Comparison of ENCODE assay signal across 1 cellular context in the genomic region with DNA sequence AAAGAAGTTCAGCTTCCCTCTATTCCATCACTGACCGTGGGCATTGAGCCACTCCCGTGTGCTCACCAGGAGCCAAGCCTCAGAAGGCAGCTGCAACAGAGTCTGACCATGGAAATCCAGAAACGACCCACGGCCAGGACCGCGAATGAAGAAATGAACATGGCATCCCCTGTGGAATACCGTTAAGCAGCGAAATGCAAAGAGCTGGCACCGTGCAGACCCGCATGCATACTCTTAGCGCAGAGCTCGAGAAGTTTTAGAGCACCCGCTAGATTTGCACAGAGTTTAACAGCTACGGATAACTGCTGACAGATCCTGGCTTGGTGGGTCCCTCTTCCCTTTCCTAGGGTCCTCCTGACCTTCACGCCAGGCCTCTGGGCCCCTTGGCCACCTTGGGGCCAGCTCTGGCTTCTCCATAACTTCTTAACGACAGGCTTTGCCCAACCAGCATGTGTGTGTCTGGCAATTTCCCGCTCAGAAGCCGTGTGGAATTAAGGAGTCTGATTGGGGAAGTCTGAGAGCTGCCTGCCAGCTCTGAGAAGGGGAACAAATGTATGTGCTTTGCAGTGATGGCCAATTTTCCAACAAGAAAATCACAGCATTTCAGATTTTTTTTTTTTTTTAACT.
TF ChIP-seq lines count a peak whose summit lies in the region.

No MANE protein-coding gene starts in this region.

TF ChIP-seq in HepG2, 621 proteins besides CTCF, POLR2A, EP300 and RAD21 (continued from another document):
- TF ChIP-seq, protein P1, sequence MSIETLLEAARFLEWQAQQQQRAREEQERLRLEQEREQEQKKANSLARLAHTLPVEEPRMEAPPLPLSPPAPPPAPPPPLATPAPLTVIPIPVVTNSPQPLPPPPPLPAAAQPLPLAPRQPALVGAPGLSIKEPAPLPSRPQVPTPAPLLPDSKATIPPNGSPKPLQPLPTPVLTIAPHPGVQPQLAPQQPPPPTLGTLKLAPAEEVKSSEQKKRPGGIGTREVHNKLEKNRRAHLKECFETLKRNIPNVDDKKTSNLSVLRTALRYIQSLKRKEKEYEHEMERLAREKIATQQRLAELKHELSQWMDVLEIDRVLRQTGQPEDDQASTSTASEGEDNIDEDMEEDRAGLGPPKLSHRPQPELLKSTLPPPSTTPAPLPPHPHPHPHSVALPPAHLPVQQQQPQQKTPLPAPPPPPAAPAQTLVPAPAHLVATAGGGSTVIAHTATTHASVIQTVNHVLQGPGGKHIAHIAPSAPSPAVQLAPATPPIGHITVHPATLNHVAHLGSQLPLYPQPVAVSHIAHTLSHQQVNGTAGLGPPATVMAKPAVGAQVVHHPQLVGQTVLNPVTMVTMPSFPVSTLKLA (IDR thresholded peaks at IDR 0.05), result no peak
- TF ChIP-seq ZNF567 (CRISPR knock-in tag; IDR thresholded peaks at IDR 0.05; ENCODE audit: borderline replicate concordance), result no peak
- TF ChIP-seq HCFC1 (IDR thresholded peaks at IDR 0.05; ENCODE audit: low read depth, low read length), result no peak
- TF ChIP-seq MIER3 (CRISPR knock-in tag; IDR thresholded peaks at IDR 0.05; ENCODE audit: borderline replicate concordance), result no peak
- TF ChIP-seq ZMAT3 (CRISPR knock-in tag; conservative IDR thresholded peaks at IDR 0.05), result no peak
- no peak for TF ChIP-seq HOXA7 (CRISPR knock-in tag; IDR thresholded peaks at IDR 0.05)
- no peak for TF ChIP-seq SMAD1 (CRISPR knock-in tag; IDR thresholded peaks at IDR 0.05; ENCODE audit: borderline replicate concordance, low read depth)
